Comparison of ENCODE assay signal across 9 cellular contexts in genomic region chrX:72094894-72095293, GRCh38. TPM values are rescaled to one million over a fixed set of nuclear protein-coding genes. Genes with fewer than 3 reads are reported as not detected.
DNase-seq lines count a peak whose midpoint lies in the region; ATAC-seq and TF ChIP-seq lines count a peak whose summit lies in the region.
"Had no signal": no experiment of that assay in that cellular context is flagged by ENCODE, and none has a peak within 500 bp of the region (broad histone marks: within the 10 kb centered on the region; RNA-seq: fewer than 3 reads in every experiment).

No MANE protein-coding gene starts in this region.

- peaks cover 9% of the 10 kb centered on the region for H3K4me1 Mint-ChIP-seq in CD8-positive, alpha-beta T cell (ENCODE audit: low read depth)

- POLR2A ChIA-PET in CD8-positive, alpha-beta T cell (lab: Charles Lee), result no interaction called here

- no peak for TF ChIP-seq CTCF in CD8-positive, alpha-beta T cell (IDR thresholded peaks at IDR 0.05)
- TF ChIP-seq CTCF in fibroblast of villous mesenchyme (IDR thresholded peaks at IDR 0.05; ENCODE audit: insufficient read depth, low read depth, low read length), result no peak

- CTCF ChIA-PET in CD8-positive, alpha-beta T cell (lab: Charles Lee), result interaction anchor here (2.0 kb wide), 1 partner anchor 17 kb away, joined by 4 read pairs; no protein-coding TSS in a partner anchor

- H3K27ac Mint-ChIP-seq in CD8-positive, alpha-beta T cell, result peak overlapping the region; percentile 64

- no peaks in the 10 kb centered on the region for H3K9me3 ChIP-seq in CD8-positive, alpha-beta T cell (ENCODE audit: low read length)

- peak; percentile 42 to 74 (median 54) for DNase-seq in CD8-positive, alpha-beta T cell
- DNase-seq in activated CD4-positive, alpha-beta T cell treated with anti-CD3 and anti-CD28 coated beads for 1 hour, result peak; percentile 36
- peak; percentile 18 for DNase-seq in fibroblast of villous mesenchyme (ENCODE audit: low read depth)
- DNase-seq in stimulated activated CD8-positive, alpha-beta memory T cell treated with anti-CD3 and anti-CD28 coated beads, Interleukin-4, amount 100 ng/mL, for 4 hours (ENCODE audit: low read depth in 2 of 2, low spot score in 1 of 2), result peak; percentile 11 to 29
- no peak for DNase-seq in iPS-NIHi7 (ENCODE audit: extremely low spot score)

- H3K4me3 Mint-ChIP-seq in CD8-positive, alpha-beta T cell, result no peak overlapping the region

- H3K36me3 ChIP-seq in CD8-positive, alpha-beta T cell (ENCODE audit: insufficient read depth, low read length), result no peaks in the 10 kb centered on the region

- intact Hi-C loops in CD8-positive, alpha-beta T cell (cut with DNase I, micrococcal nuclease), result loop anchor here in 1 of 2 experiments (1.0 kb wide), 1 partner anchor 26 kb away; no protein-coding TSS in a partner anchor

- peaks cover 17% of the 10 kb centered on the region for H3K27me3 Mint-ChIP-seq in CD8-positive, alpha-beta T cell (ENCODE audit: low read depth)

- no peak overlapping the region for H3K4me3 ChIP-seq in CD8-positive, alpha-beta T cell (ENCODE audit: low read depth, low read length)
- H3K4me3 ChIP-seq in fibroblast of villous mesenchyme (ENCODE audit: low read depth, low read length), result no peak overlapping the region

- peaks cover 2% of the 10 kb centered on the region for H3K4me1 ChIP-seq in CD8-positive, alpha-beta T cell (ENCODE audit: insufficient read depth, low read length)
- H3K4me1 ChIP-seq: parathyroid adenoma had no signal

- no peaks in the 10 kb centered on the region for H3K9me3 Mint-ChIP-seq in CD8-positive, alpha-beta T cell

- no peaks in the 10 kb centered on the region for H3K27me3 ChIP-seq in CD8-positive, alpha-beta T cell (ENCODE audit: insufficient read depth, low read length)

- H3K27ac ChIP-seq in CD8-positive, alpha-beta T cell (ENCODE audit: low read depth, low read length), result no peak overlapping the region
- H3K27ac ChIP-seq: parathyroid adenoma had no signal

- ATAC-seq in CD8-positive, alpha-beta T cell, result peak; percentile 89
- ATAC-seq in GM19351 (IDR thresholded peaks at IDR 0.05; ENCODE audit: unreplicated experiment) (peak; percentile 99), HG03565 (IDR thresholded peaks at IDR 0.05; ENCODE audit: unreplicated experiment) (peak; percentile 69), GM21737 (IDR thresholded peaks at IDR 0.05; ENCODE audit: unreplicated experiment) (no peak)

- H3K36me3 Mint-ChIP-seq in CD8-positive, alpha-beta T cell, result no peaks in the 10 kb centered on the region

RNA-seq across cellular contexts. Expression of gene RTL5, which starts 36.8 kb away (rescaled TPM):
- 1 to 10 TPM in 1 of 2 experiments, under 1 TPM in 1; 0.52 to 1.1 TPM for total RNA-seq in CD8-positive, alpha-beta T cell
- 1.3 and 2.2 TPM in 2 replicates for total RNA-seq in fibroblast of villous mesenchyme
